19 cellular contexts compared by ENCODE assay signal in genomic region chr9:91864372-91864771, GRCh38.
DNase-seq lines count a peak whose midpoint lies in the region; ATAC-seq and TF ChIP-seq lines count a peak whose summit lies in the region.
"Had no signal": no experiment of that assay in that cellular context is flagged by ENCODE, and none has a peak within 500 bp of the region (broad histone marks: within the 10 kb centered on the region; RNA-seq: fewer than 3 reads in every experiment).

No MANE protein-coding gene starts in this region.

- peaks cover 49% of the 10 kb centered on the region for H3K4me1 Mint-ChIP-seq in nephron
- H3K4me1 Mint-ChIP-seq: B cell had no signal

- no peaks in the 10 kb centered on the region for H3K79me2 ChIP-seq in fibroblast of lung (ENCODE audit: control insufficient read depth, insufficient read depth, low read length)

- H3K36me3 ChIP-seq in fibroblast of lung (ENCODE audit: control insufficient read depth, insufficient read depth, low read length), result no peaks in the 10 kb centered on the region
- H3K36me3 ChIP-seq in stomach smooth muscle (ENCODE audit: control insufficient read depth in 2 of 2, insufficient read depth in 2 of 2, low read length in 2 of 2), result no peaks in the 10 kb centered on the region
- H3K36me3 ChIP-seq in suprapubic skin, result no peaks in the 10 kb centered on the region

- no peak overlapping the region for H2AFZ ChIP-seq in fibroblast of lung (ENCODE audit: low read length)

- H3K9me3 Mint-ChIP-seq in nephron, result no peaks in the 10 kb centered on the region
- H3K9me3 Mint-ChIP-seq: HFFc6 had no signal

- 24% methylated on average over 4 of the region's 4 CpGs for WGBS in suprapubic skin

- H3K27me3 Mint-ChIP-seq in nephron (ENCODE audit: low read depth), result no peaks in the 10 kb centered on the region

- H3K4me2 ChIP-seq in fibroblast of lung (ENCODE audit: extremely low read depth, insufficient read depth, low read length), result no peak overlapping the region
- H3K4me2 ChIP-seq: KMS-11 had no signal

- no peak overlapping the region for H3K4me3 ChIP-seq in fibroblast of lung (replicated peaks in 1 of 4; ENCODE audit: control extremely low read depth in 1 of 4, insufficient read depth in 1 of 4, low read depth in 3 of 4, low read length in 4 of 4)
- no peak overlapping the region for H3K4me3 ChIP-seq in stomach smooth muscle (ENCODE audit: low read length in 2 of 2)
- H3K4me3 ChIP-seq in suprapubic skin, result no peak overlapping the region

- DNase-seq in DMS 273 (lab: John Stamatoyannopoulos, UW; ENCODE audit: unreplicated experiment) (peak; percentile 26), DMS 273 treated with DMSO at 0.1 percent for 48 hours (lab: John Stamatoyannopoulos, UW) (no peak), fibroblast of lung (ENCODE audit: low read depth in 2 of 2) (peak; percentile 14 to 55), pons (ENCODE audit: low spot score) (no peak), suprapubic skin (ENCODE audit: low spot score in 2 of 2) (no peak)
- DNase-seq: DMS153, GF-D8, HFFc6, NCI-H187, NCI-H2107, NCI-H510A, NCI-H748 treated with DMSO at 0.1 percent for 48 hours had no signal

- H4K20me1 ChIP-seq in fibroblast of lung (ENCODE audit: control insufficient read depth, extremely low read depth, insufficient read depth, low read length), result no peaks in the 10 kb centered on the region

- H3K27me3 ChIP-seq in fibroblast of lung (ENCODE audit: control insufficient read depth, insufficient read depth, low read length) (no peaks in the 10 kb centered on the region), stomach smooth muscle (ENCODE audit: control insufficient read depth in 1 of 2, insufficient read depth in 2 of 2, low read length in 2 of 2) (no peaks in the 10 kb centered on the region), suprapubic skin (no peaks in the 10 kb centered on the region)

- H3K9ac ChIP-seq in fibroblast of lung (ENCODE audit: insufficient read depth, low read length), result no peak overlapping the region
- H3K9ac ChIP-seq in stomach smooth muscle (ENCODE audit: low read length in 2 of 2), result no peak overlapping the region
- H3K9ac ChIP-seq: KMS-11 had no signal

- peaks cover 4% of the 10 kb centered on the region for H3K36me3 Mint-ChIP-seq in nephron (ENCODE audit: low read depth)

- no peaks in the 10 kb centered on the region for H3K9me3 ChIP-seq in fibroblast of lung (ENCODE audit: control insufficient read depth, insufficient read depth, low read depth, low read length)
- H3K9me3 ChIP-seq in stomach smooth muscle (ENCODE audit: control insufficient read depth in 2 of 2, low read length in 2 of 2), result no peaks in the 10 kb centered on the region
- H3K9me3 ChIP-seq in suprapubic skin, result no peaks in the 10 kb centered on the region

- TF ChIP-seq EP300 in suprapubic skin (IDR thresholded peaks at IDR 0.05), result no peak

- no peak overlapping the region for H3K4me3 Mint-ChIP-seq in nephron
- H3K4me3 Mint-ChIP-seq: B cell, HFFc6 had no signal

- no peak for TF ChIP-seq POLR2A in suprapubic skin (IDR thresholded peaks at IDR 0.05)

- no peak for ATAC-seq in HG03378 (IDR thresholded peaks at IDR 0.05; ENCODE audit: unreplicated experiment)
- ATAC-seq: HepG2 had no signal

- no peaks in the 10 kb centered on the region for H3K4me1 ChIP-seq in fibroblast of lung (ENCODE audit: control insufficient read depth, extremely low read depth, insufficient read depth, low read length)
- H3K4me1 ChIP-seq in stomach smooth muscle (ENCODE audit: control insufficient read depth, insufficient read depth, low read length), result peaks cover 31% of the 10 kb centered on the region
- no peaks in the 10 kb centered on the region for H3K4me1 ChIP-seq in suprapubic skin

- H3K27ac ChIP-seq in fibroblast of lung (ENCODE audit: insufficient read depth, low read length) (no peak overlapping the region), stomach smooth muscle (ENCODE audit: low read length) (peak overlapping the region; percentile 50), suprapubic skin (no peak overlapping the region)
- H3K27ac ChIP-seq: 22Rv1, KMS-11 had no signal

- no peak for TF ChIP-seq CTCF in fibroblast of lung (conservative IDR thresholded peaks at IDR 0.05 in 1 of 2, IDR thresholded peaks at IDR 0.05 in 1 of 2; ENCODE audit: low read depth in 1 of 2, low read length in 2 of 2)
- TF ChIP-seq CTCF in nephron (IDR thresholded peaks at IDR 0.05; ENCODE audit: unreplicated experiment in 3 of 3), result no peak
- TF ChIP-seq CTCF in suprapubic skin (IDR thresholded peaks at IDR 0.05), result no peak

- peak overlapping the region; percentile 37 to 74 (median 62) for H3K27ac Mint-ChIP-seq in nephron
- H3K27ac Mint-ChIP-seq: B cell, HFFc6 had no signal

Comparison
In these comparisons a context has a peak if more than half of its experiments do, and no peak if none do; other contexts are left out.
1. DNase-seq: peak in DMS 273 (single experiment) and fibroblast of lung (2 of 2); none in DMS 273 treated with DMSO at 0.1 percent for 48 hours (single experiment), pons (single experiment) and suprapubic skin (0 of 2).